26 cellular contexts compared by ENCODE assay signal in genomic region chr11:74112877-74113276, GRCh38.
"Had no signal": no experiment of that assay in that cellular context is flagged by ENCODE, and none has a peak within 500 bp of the region (broad histone marks: within the 10 kb centered on the region; RNA-seq: fewer than 3 reads in every experiment).

No MANE protein-coding gene starts in this region.

- H3K36me3 ChIP-seq: ovary had no signal

- H3K79me2 ChIP-seq: parathyroid adenoma had no signal

- H2AFZ ChIP-seq: parathyroid adenoma had no signal

- FAIRE-seq: small intestine, urothelium cell line had no signal

- H3K27ac ChIP-seq: neutrophil, ovary, parathyroid adenoma, psoas muscle, right lobe of liver, sigmoid colon, stomach, thoracic aorta, thyroid gland, tibial nerve, upper lobe of left lung, vagina had no signal

- DNase-seq: nephron progenitor cell; nucleus accumbens; ovary; posterior cingulate gyrus; psoas muscle; right cardiac atrium; right lobe of liver; sigmoid colon; small intestine; stimulated activated CD4-positive, alpha-beta T cell treated with anti-CD3 and anti-CD28 coated beads, Interleukin-15, amount 100 ng/mL, for 24 hours; stimulated activated CD4-positive, alpha-beta T cell treated with anti-CD3 and anti-CD28 coated beads, Interleukin-2, amount 100 ng/mL, for 24 hours; stimulated activated CD4-positive, alpha-beta T cell treated with anti-CD3 and anti-CD28 coated beads, Interleukin-2, amount 100 ng/mL, for 48 hours; stimulated activated CD4-positive, alpha-beta T cell treated with anti-CD3 and anti-CD28 coated beads, Interleukin-4, amount 100 ng/mL, for 24 hours; stimulated activated naive B cell treated with anti-CD40 and anti-IgM and Interleukin-4, amounts not matched to agents 10 μg/mL and 1 μg/mL and 100 μg/mL, for 72 hours; stimulated activated naive CD4-positive, alpha-beta T cell treated with Interleukin-2 at 50 U/mL for 16 hours; stomach; thyroid gland; upper lobe of left lung had no signal

- H3K9ac ChIP-seq: parathyroid adenoma had no signal

- H3K27me3 ChIP-seq: neutrophil, ovary, right lobe of liver, sigmoid colon, stomach, thyroid gland, tibial nerve, upper lobe of left lung, vagina had no signal

- ATAC-seq: natural killer cell treated with Interleukin-12 subunit alpha and Interleukin-12 subunit beta and Interleukin-15 and Interleukin-18, amount 100 ng/mL, for 72 hours; psoas muscle; right cardiac atrium; right lobe of liver; stimulated activated effector memory CD8-positive, alpha-beta T cell treated with anti-CD3 and anti-CD28 coated beads, Interleukin-12 subunit alpha, Interleukin-12 subunit beta, amount 100 ng/mL, for 72 hours; stimulated activated naive B cell treated with anti-CD40 and anti-IgM and Interleukin-4, amounts not matched to agents 10 μg/mL and 1 μg/mL and 100 μg/mL, for 72 hours had no signal

- H3K9me3 ChIP-seq: neutrophil, ovary, right lobe of liver, sigmoid colon, stomach, thoracic aorta, thyroid gland, tibial nerve, upper lobe of left lung, vagina had no signal

- H3K4me1 ChIP-seq: parathyroid adenoma, psoas muscle, right lobe of liver, sigmoid colon, stomach, tibial nerve, upper lobe of left lung, vagina had no signal

- H3K4me3 ChIP-seq: ovary, psoas muscle, right lobe of liver, sigmoid colon, stomach, thoracic aorta, thyroid gland, tibial nerve, upper lobe of left lung, vagina had no signal
